ENCODE assay signal across 8 cellular contexts in the genomic region with DNA sequence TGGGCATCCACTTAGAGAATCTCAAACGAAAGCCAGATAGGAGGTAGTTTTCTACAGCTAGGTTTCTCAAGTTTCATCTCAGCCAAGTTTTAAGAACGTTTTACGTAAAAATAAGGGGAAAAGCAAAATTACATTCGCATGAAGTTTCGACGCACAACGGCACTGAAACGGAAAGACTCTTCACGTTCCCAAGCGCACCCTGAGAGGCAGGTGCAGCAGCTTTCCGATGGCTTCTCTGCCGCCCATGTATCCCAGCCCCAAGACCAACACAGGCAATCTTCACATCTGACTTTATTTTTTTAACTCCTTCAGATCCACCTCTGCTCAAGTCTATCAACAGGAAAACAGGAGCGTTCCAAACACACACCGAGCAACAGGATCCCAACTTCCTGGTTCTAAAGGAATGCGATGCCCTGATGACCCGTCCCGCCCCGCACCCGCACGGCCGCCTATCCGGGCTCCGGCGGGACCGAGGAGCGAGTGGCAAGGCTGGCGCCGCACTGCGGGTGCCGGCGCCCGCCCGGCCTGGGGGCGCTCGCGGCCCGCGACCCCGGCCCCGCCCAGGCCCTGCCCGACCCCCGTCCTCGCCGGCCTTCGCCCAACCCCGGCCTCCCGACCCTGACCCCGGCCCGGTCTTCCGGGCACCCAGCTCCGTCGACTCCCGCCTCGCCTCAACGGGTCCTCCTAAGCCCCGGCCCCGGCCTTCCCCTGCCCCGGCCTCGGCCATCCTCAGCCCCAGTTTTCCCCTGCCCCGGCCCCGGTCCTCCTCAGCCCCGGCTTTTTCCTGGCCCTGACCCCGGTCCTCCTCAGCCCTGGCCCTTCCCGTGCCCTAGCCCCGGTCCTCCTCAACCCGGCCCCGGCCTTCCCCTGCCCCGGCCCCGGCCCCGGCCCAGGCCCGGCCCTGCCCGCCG. TPM values are rescaled to one million over a fixed set of nuclear protein-coding genes. Genes with fewer than 3 reads are reported as not detected.
DNase-seq lines count a peak whose midpoint lies in the region; ATAC-seq, FAIRE-seq and TF ChIP-seq lines count a peak whose summit lies in the region.

No MANE protein-coding gene starts in this region.

- peaks cover 71% of the 10 kb centered on the region for H3K4me1 ChIP-seq in HepG2 (ENCODE audit: insufficient read depth, low read length)

- peak overlapping the region; percentile 95 to 98 for H3K27ac Mint-ChIP-seq in stimulated activated naive CD8-positive, alpha-beta T cell treated with anti-CD3 and anti-CD28 coated beads, Interleukin-15, amount 100 ng/mL, for 72 hours

- peak overlapping the region; percentile 86 for H3K9ac ChIP-seq in HepG2 (ENCODE audit: insufficient read depth, low read depth, low read length)

- peak overlapping the region; percentile 90 to 95 for H3K4me3 Mint-ChIP-seq in stimulated activated naive CD8-positive, alpha-beta T cell treated with anti-CD3 and anti-CD28 coated beads, Interleukin-15, amount 100 ng/mL, for 72 hours

- H3K79me2 ChIP-seq in HepG2 (ENCODE audit: insufficient read depth, low read length), result peaks cover 52% of the 10 kb centered on the region

- intact Hi-C loops in HepG2 (cut with micrococcal nuclease; ENCODE audit: unreplicated experiment), result loop anchor here (2.0 kb wide), 3 partner anchors 40 to 118 kb away; a partner anchor contains a TSS

- 1% methylated on average over 27 of the region's 73 CpGs for WGBS in HepG2 (ENCODE audit: low lambda C conversion rate)

- no peaks in the 10 kb centered on the region for H3K27me3 Mint-ChIP-seq in stimulated activated naive CD8-positive, alpha-beta T cell treated with anti-CD3 and anti-CD28 coated beads, Interleukin-15, amount 100 ng/mL, for 72 hours

- H3K27ac ChIP-seq in coronary artery, result peak overlapping the region; percentile 92 to 99
- H3K27ac ChIP-seq in HepG2 (ENCODE audit: extremely low read length, insufficient read depth, low read length), result peak overlapping the region; percentile 76

- in situ Hi-C loops in HepG2 (cut with HindIII; ENCODE audit: extremely low pct_ligation_motif_present, low pct_unique_long_range_greater_than_20kb), result loop anchor here (10.0 kb wide), 1 partner anchor 54 kb away; a partner anchor contains a TSS

- TF ChIP-seq EP300 in HepG2 (IDR thresholded peaks at IDR 0.05; ENCODE audit: low read depth in 2 of 2, low read length in 2 of 2) (no peak), HepG2 (CRISPR knock-in tag; IDR thresholded peaks at IDR 0.05; ENCODE audit: borderline replicate concordance) (no peak)

- BruUV-seq in HepG2 (replicated peaks; lab: Mats Ljungman, UMichigan), result no TSS peak

- FAIRE-seq in HepG2 (lab: Jason Lieb, UNC), result no peak

- peaks cover 44% of the 10 kb centered on the region for H3K4me1 Mint-ChIP-seq in stimulated activated naive CD8-positive, alpha-beta T cell treated with anti-CD3 and anti-CD28 coated beads, Interleukin-15, amount 100 ng/mL, for 72 hours

- peak overlapping the region; percentile 95 for H3K4me3 ChIP-seq in coronary artery
- peak overlapping the region; percentile 83 to 88 (median 87) for H3K4me3 ChIP-seq in HepG2 (replicated peaks in 1 of 3; ENCODE audit: insufficient read depth in 1 of 3, low read depth in 2 of 3, low read length in 3 of 3)

- peaks cover 0 to 3% of the 10 kb centered on the region in 2 experiments; a peak in 1 of 5 replicates for H3K27me3 ChIP-seq in HepG2 (ENCODE audit: control insufficient read depth in 1 of 2, insufficient read depth in 2 of 2, low read length in 2 of 2)

- no peak for TF ChIP-seq CTCF in coronary artery (IDR thresholded peaks at IDR 0.05)
- 0 out of 2 replicates have a peak, but pooled peaks have one; percentile 4 for TF ChIP-seq CTCF in HepG2 (CRISPR knock-in tag; IDR thresholded peaks at IDR 0.05)

- peak overlapping the region; percentile 76 for H3K4me2 ChIP-seq in HepG2 (ENCODE audit: low read depth, low read length)

- POLR2A ChIA-PET in HepG2 (lab: Yijun Ruan, JAX), result interaction anchor here (0.7 to 2.2 kb wide), 3 partner anchors 43 to 118 kb away, joined by 3 to 15 read pairs (median 8); a partner anchor contains a TSS

- no peaks in the 10 kb centered on the region for H3K9me3 Mint-ChIP-seq in stimulated activated naive CD8-positive, alpha-beta T cell treated with anti-CD3 and anti-CD28 coated beads, Interleukin-15, amount 100 ng/mL, for 72 hours

- TF ChIP-seq POLR2A in HepG2 (IDR thresholded peaks at IDR 0.05; ENCODE audit: insufficient read depth in 1 of 2, low read depth in 2 of 2, low read length in 2 of 2), result no peak

- no peaks in the 10 kb centered on the region for H3K9me3 ChIP-seq in HepG2 (ENCODE audit: low read length)

- H4K20me1 ChIP-seq in HepG2 (ENCODE audit: insufficient read depth, low read length), result peaks cover 49% of the 10 kb centered on the region

- no peak overlapping the region for H2AFZ ChIP-seq in HepG2 (ENCODE audit: low read length)

- peak; percentile 15 for DNase-seq in GM04503 (ENCODE audit: low read depth)
- DNase-seq in T-helper 2 cell, result peak in 4 of 5 experiments; percentile 2 to 55 (median 10)
- no peak for DNase-seq in coronary artery (ENCODE audit: low spot score)
- peak; percentile 42 for DNase-seq in HepG2 (ENCODE audit: low spot score)
- DNase-seq in stimulated activated naive CD8-positive, alpha-beta T cell treated with anti-CD3 and anti-CD28 coated beads, Interleukin-15, amount 100 ng/mL, for 72 hours, result peak; percentile 31 to 48

- peaks cover 2 to 14% of the 10 kb centered on the region in 2 experiments; a peak in 2 of 5 replicates for H3K36me3 ChIP-seq in HepG2 (replicated peaks in 1 of 2; ENCODE audit: control insufficient read depth in 1 of 2, insufficient read depth in 2 of 2, low read length in 2 of 2)

- CTCF ChIA-PET in HepG2 (lab: Yijun Ruan, JAX; ENCODE audit: low intra/inter-chr PET ratio, low total read pairs), result no interaction called here

- TF ChIP-seq RAD21 in HepG2 (CRISPR knock-in tag; IDR thresholded peaks at IDR 0.05), result no peak

- peak; percentile 4 for ATAC-seq in HG03460 (IDR thresholded peaks at IDR 0.05; ENCODE audit: unreplicated experiment)
- peak; percentile 50 for ATAC-seq in HepG2
- ATAC-seq in stimulated activated naive CD8-positive, alpha-beta T cell treated with anti-CD3 and anti-CD28 coated beads, Interleukin-15, amount 100 ng/mL, for 72 hours, result peak; percentile 3
- ATAC-seq in HG02642 (IDR thresholded peaks at IDR 0.05; ENCODE audit: poor library complexity, unreplicated experiment), result no peak
- ATAC-seq in HG02870 (IDR thresholded peaks at IDR 0.05; ENCODE audit: unreplicated experiment), result no peak

TF ChIP-seq in HepG2, 621 proteins besides CTCF, POLR2A, EP300 and RAD21 (continues in another document):
- no peak for TF ChIP-seq ZSCAN30 (CRISPR knock-in tag; IDR thresholded peaks at IDR 0.05)
- TF ChIP-seq PHF20 (CRISPR knock-in tag; IDR thresholded peaks at IDR 0.05), result 0 out of 2 replicates have a peak, but pooled peaks have one; percentile 23
- TF ChIP-seq FOXP1 (IDR thresholded peaks at IDR 0.05), result no peak
- no peak for TF ChIP-seq FOXP1 (CRISPR knock-in tag; IDR thresholded peaks at IDR 0.05)

RNA-seq across cellular contexts. Expression of a gene that starts 0.8 kb away (rescaled TPM):
- 19.5 and 23.6 TPM in 2 replicates for total RNA-seq in HepG2 (2016; rRNA removed; fragmentation: Illumina TruSeq; extraction: Trizol)
- 14.7 and 23.0 TPM in 2 replicates for total RNA-seq in HepG2 (2016; cell fraction: cytosol; rRNA removed; fragmentation: Illumina TruSeq; extraction: Trizol; ENCODE audit: low read depth)
- total RNA-seq in HepG2 (2016; cell fraction: insoluble cytoplasmic fraction; rRNA removed; fragmentation: Illumina TruSeq; extraction: Trizol), result 19.2 and 20.0 TPM in 2 replicates
- total RNA-seq in HepG2 (2016; cell fraction: membrane; rRNA removed; fragmentation: Illumina TruSeq; extraction: Trizol), result 15.0 and 15.8 TPM in 2 replicates
- 26.7 and 30.9 TPM in 2 replicates for total RNA-seq in HepG2 (2016; cell fraction: nucleus; rRNA removed; fragmentation: Illumina TruSeq; extraction: Trizol)
- polyA plus RNA-seq in HepG2 (2011; rRNA removed), result 29.4 and 30.2 TPM in 2 replicates
- polyA plus RNA-seq in HepG2 (2011; cell fraction: cytosol; rRNA removed), result 17.2 and 19.1 TPM in 2 replicates
- 47.0 and 50.9 TPM in 2 replicates for polyA plus RNA-seq in HepG2 (2011; cell fraction: nucleus; rRNA removed)
- 21.6 and 23.2 TPM in 2 replicates for polyA plus RNA-seq in HepG2 (2012)
- 0.96 and 1.0 TPM in 2 replicates for polyA plus RNA-seq in HepG2 (2016; cell fraction: cytosol; fragmentation: Illumina TruSeq; extraction: Trizol; ENCODE audit: low read depth)
- 20.6 and 24.1 TPM in 2 replicates for polyA plus RNA-seq in HepG2 (2016; cell fraction: insoluble cytoplasmic fraction; fragmentation: Illumina TruSeq; extraction: Trizol; ENCODE audit: low read depth)
- polyA plus RNA-seq in HepG2 (2016; cell fraction: membrane; fragmentation: Illumina TruSeq; extraction: Trizol; ENCODE audit: low read depth), result 4.4 and 4.9 TPM in 2 replicates
- 31.6 and 31.8 TPM in 2 replicates for polyA plus RNA-seq in HepG2 (2016; cell fraction: nucleus; fragmentation: Illumina TruSeq; extraction: Trizol; ENCODE audit: insufficient read depth, low read depth)
- polyA minus RNA-seq in HepG2 (2011; rRNA and poly(A)+ RNA removed; ENCODE audit: low replicate concordance), result 61.5 and 94.1 TPM in 2 replicates
- 27.4 and 36.0 TPM in 2 replicates for polyA minus RNA-seq in HepG2 (2011; cell fraction: cytosol; rRNA and poly(A)+ RNA removed)
- polyA minus RNA-seq in HepG2 (2011; cell fraction: nucleus; rRNA and poly(A)+ RNA removed), result 92.4 and 94.1 TPM in 2 replicates

RNA-seq across cellular contexts. Expression of a gene that starts 57.6 kb away (rescaled TPM):
- 85.5 and 101 TPM in 2 replicates for total RNA-seq in HepG2 (2016; rRNA removed; fragmentation: Illumina TruSeq; extraction: Trizol)
- total RNA-seq in HepG2 (2016; cell fraction: cytosol; rRNA removed; fragmentation: Illumina TruSeq; extraction: Trizol; ENCODE audit: low read depth), result 9.2 and 10.8 TPM in 2 replicates
- total RNA-seq in HepG2 (2016; cell fraction: insoluble cytoplasmic fraction; rRNA removed; fragmentation: Illumina TruSeq; extraction: Trizol), result 73.1 and 98.3 TPM in 2 replicates
- total RNA-seq in HepG2 (2016; cell fraction: membrane; rRNA removed; fragmentation: Illumina TruSeq; extraction: Trizol), result 17.2 and 23.2 TPM in 2 replicates
- 61.0 and 70.2 TPM in 2 replicates for total RNA-seq in HepG2 (2016; cell fraction: nucleus; rRNA removed; fragmentation: Illumina TruSeq; extraction: Trizol)
- 20.1 and 24.1 TPM in 2 replicates for polyA plus RNA-seq in HepG2 (2011; rRNA removed)
- polyA plus RNA-seq in HepG2 (2011; cell fraction: cytosol; rRNA removed), result 9.2 and 11.6 TPM in 2 replicates
- polyA plus RNA-seq in HepG2 (2011; cell fraction: nucleus; rRNA removed), result 31.1 and 31.6 TPM in 2 replicates
- 37.7 and 40.3 TPM in 2 replicates for polyA plus RNA-seq in HepG2 (2012)
- polyA plus RNA-seq in HepG2 (2016; cell fraction: cytosol; fragmentation: Illumina TruSeq; extraction: Trizol; ENCODE audit: low read depth), result 3.6 and 4.3 TPM in 2 replicates
- 116 and 119 TPM in 2 replicates for polyA plus RNA-seq in HepG2 (2016; cell fraction: insoluble cytoplasmic fraction; fragmentation: Illumina TruSeq; extraction: Trizol; ENCODE audit: low read depth)
- polyA plus RNA-seq in HepG2 (2016; cell fraction: membrane; fragmentation: Illumina TruSeq; extraction: Trizol; ENCODE audit: low read depth), result 8.8 and 12.3 TPM in 2 replicates
- 109 and 116 TPM in 2 replicates for polyA plus RNA-seq in HepG2 (2016; cell fraction: nucleus; fragmentation: Illumina TruSeq; extraction: Trizol; ENCODE audit: insufficient read depth, low read depth)
- polyA minus RNA-seq in HepG2 (2011; rRNA and poly(A)+ RNA removed; ENCODE audit: low replicate concordance), result 35.4 and 59.3 TPM in 2 replicates
- 14.2 and 15.8 TPM in 2 replicates for polyA minus RNA-seq in HepG2 (2011; cell fraction: cytosol; rRNA and poly(A)+ RNA removed)
- polyA minus RNA-seq in HepG2 (2011; cell fraction: nucleus; rRNA and poly(A)+ RNA removed), result 62.8 and 65.3 TPM in 2 replicates

Comparison
In these comparisons a context has a peak if more than half of its experiments do, and no peak if none do; other contexts are left out.
1. ATAC-seq: peak in HG03460 (single experiment), HepG2 (single experiment) and stimulated activated naive CD8-positive, alpha-beta T cell treated with anti-CD3 and anti-CD28 coated beads, Interleukin-15, amount 100 ng/mL, for 72 hours (single experiment); none in HG02642 (single experiment) and HG02870 (single experiment).